Comparison of ENCODE assay signal across 9 cellular contexts in the genomic region with DNA sequence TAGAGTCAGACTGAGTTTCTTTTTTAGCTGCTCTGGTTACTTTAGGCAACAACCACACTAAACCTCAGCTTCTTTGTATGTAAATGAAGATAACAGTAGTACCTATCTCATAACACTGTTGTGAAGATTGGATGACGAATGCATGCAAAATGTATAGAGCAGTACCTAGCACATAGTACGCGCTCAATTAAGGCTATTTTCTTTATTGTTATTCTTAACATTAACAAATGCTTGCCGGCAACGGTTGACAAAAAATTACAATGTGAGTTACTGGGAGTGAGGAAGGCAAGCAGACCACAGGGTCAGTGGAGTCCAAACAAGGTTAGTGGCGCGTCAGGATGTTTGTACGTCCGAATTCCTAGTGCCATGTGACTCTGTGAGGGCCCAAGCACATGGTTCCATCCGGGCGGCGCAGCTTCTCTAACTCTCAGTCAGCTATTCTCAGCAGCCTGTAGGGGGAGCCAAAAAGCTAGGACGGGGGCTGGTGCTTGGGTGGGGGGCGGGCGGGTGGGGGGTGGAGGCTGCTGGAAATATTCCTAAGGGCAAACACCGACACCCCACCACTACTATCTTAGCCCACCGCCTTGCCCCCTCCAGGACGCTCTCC. TPM values are rescaled to one million over a fixed set of nuclear protein-coding genes. Genes with fewer than 3 reads are reported as not detected.
DNase-seq lines count a peak whose midpoint lies in the region; ATAC-seq and TF ChIP-seq lines count a peak whose summit lies in the region.
"Had no signal": no experiment of that assay in that cellular context is flagged by ENCODE, and none has a peak within 500 bp of the region (broad histone marks: within the 10 kb centered on the region; RNA-seq: fewer than 3 reads in every experiment).

No MANE protein-coding gene starts in this region.

- in situ Hi-C loops in mammary epithelial cell (cut with MboI; ENCODE audit: low sequenced_read_pairs in 2 of 2) = no loop called here

- no peaks in the 10 kb centered on the region for H4K20me1 ChIP-seq in mammary epithelial cell (ENCODE audit: insufficient read depth, low read length)

- H3K4me1 Mint-ChIP-seq in MCF 10A (ENCODE audit: insufficient read depth, unreplicated experiment) = peaks cover 6% of the 10 kb centered on the region

- H3K27ac ChIP-seq in mammary epithelial cell (ENCODE audit: insufficient read depth, low read depth, low read length) (no peak overlapping the region), stomach (peak overlapping the region in 3 of 5 donors; percentile 63 to 73 (median 64))
- H3K27ac ChIP-seq: neutrophil had no signal

- no peak overlapping the region for H3K27ac Mint-ChIP-seq in MCF 10A (ENCODE audit: low read depth, unreplicated experiment)

- no peak overlapping the region for H3K4me2 ChIP-seq in mammary epithelial cell (ENCODE audit: insufficient read depth, low read depth, low read length)

- WGBS in mammary epithelial cell (ENCODE audit: low coverage, missing lambda C conversion rate) = 45% methylated on average over 10 of the region's 18 CpGs
- 20 to 41% (median 33%) methylated on average over 9 to 18 of the region's 18 CpGs for WGBS in stomach, 5 donors

- peak overlapping the region; percentile 76 for H3K4me3 Mint-ChIP-seq in MCF 10A (ENCODE audit: unreplicated experiment)

- H3K36me3 ChIP-seq in mammary epithelial cell (ENCODE audit: insufficient read depth, low read length) = no peaks in the 10 kb centered on the region
- H3K36me3 ChIP-seq in stomach = no peaks in the 10 kb centered on the region
- H3K36me3 ChIP-seq: neutrophil had no signal

- no peaks in the 10 kb centered on the region for H3K4me1 ChIP-seq in mammary epithelial cell (ENCODE audit: insufficient read depth, low read length)
- H3K4me1 ChIP-seq in stomach = peaks cover 0 to 19% (median 13%) of the 10 kb centered on the region in 4 donors

- POLR2A ChIA-PET in MCF 10A (lab: Yijun Ruan, JAX) = no interaction called here

- DNase-seq in MCF 10A (ENCODE audit: unreplicated experiment) = no peak
- DNase-seq in mammary epithelial cell = no peak
- DNase-seq in RPMI8226 = peak; percentile 10
- no peak for DNase-seq in left ventricle myocardium superior
- no peak for DNase-seq in stomach
- no peak for DNase-seq in amniotic stem cell (lab: John Stamatoyannopoulos, UW)
- DNase-seq in stimulated activated CD4-positive, alpha-beta T cell treated with anti-CD3 and anti-CD28 coated beads, Interleukin-1b, Interleukin-23, amount 100 ng/mL, for 48 hours = no peak

- H3K9me3 Mint-ChIP-seq in MCF 10A (ENCODE audit: unreplicated experiment) = no peaks in the 10 kb centered on the region

- TF ChIP-seq POLR2A in stomach (IDR thresholded peaks at IDR 0.05) = no peak

- peak; percentile 35 for TF ChIP-seq CTCF in MCF 10A (IDR thresholded peaks at IDR 0.05; ENCODE audit: unreplicated experiment)
- TF ChIP-seq CTCF in mammary epithelial cell (conservative IDR thresholded peaks at IDR 0.05 in 1 of 2, IDR thresholded peaks at IDR 0.05 in 1 of 2; ENCODE audit: extremely low read depth in 1 of 2, insufficient read depth in 1 of 2, low read depth in 1 of 2, low read length in 2 of 2) = peak in 1 of 2 donors; percentile 5
- no peak for TF ChIP-seq CTCF in stomach (IDR thresholded peaks at IDR 0.05)

- dilution Hi-C loops in mammary epithelial cell (cut with HindIII; ENCODE audit: low sequenced_read_pairs) = no loop called here

- TF ChIP-seq EP300 in stomach (IDR thresholded peaks at IDR 0.05) = no peak

- CTCF ChIA-PET in MCF 10A (lab: Yijun Ruan, JAX) = interaction anchor here (0.8 to 1.6 kb wide), 6 partner anchors 9 to 630 kb away, joined by 3 to 9 read pairs (median 4); a partner anchor contains a TSS
- CTCF ChIA-PET in mammary epithelial cell (lab: Charles Lee; ENCODE audit: low non-redundant PET) = interaction anchor here (0.6 kb wide), 4 partner anchors 117 to 791 kb away, joined by 3 to 6 read pairs (median 4); no protein-coding TSS in a partner anchor

- H3K36me3 Mint-ChIP-seq in MCF 10A (ENCODE audit: insufficient read depth, unreplicated experiment) = no peaks in the 10 kb centered on the region

- peaks cover 10% of the 10 kb centered on the region for H3K27me3 ChIP-seq in mammary epithelial cell (ENCODE audit: insufficient read depth, low read length)
- peaks cover 0 to 26% (median 19%) of the 10 kb centered on the region in 3 donors for H3K27me3 ChIP-seq in stomach

- BruUV-seq in MCF 10A (replicated peaks; lab: Mats Ljungman, UMichigan) (no TSS peak), mammary epithelial cell (replicated peaks; lab: Mats Ljungman, UMichigan) (no TSS peak)

- H3K79me2 ChIP-seq in mammary epithelial cell (ENCODE audit: insufficient read depth, low read length) = no peaks in the 10 kb centered on the region

- H3K9ac ChIP-seq in mammary epithelial cell (ENCODE audit: insufficient read depth, low read length) = no peak overlapping the region

- H3K9me3 ChIP-seq in mammary epithelial cell (replicated peaks; ENCODE audit: insufficient read depth, low read length) (peaks cover 14% of the 10 kb centered on the region), stomach (peaks cover 0 to 6% (median 0%) of the 10 kb centered on the region in 4 donors)
- H3K9me3 ChIP-seq: neutrophil had no signal

- H3K4me3 ChIP-seq in mammary epithelial cell (replicated peaks in 1 of 3; ENCODE audit: insufficient read depth in 1 of 3, low read depth in 2 of 3, low read length in 3 of 3) (peak overlapping the region in 1 of 3 experiments; percentile 35), stomach (peak overlapping the region; percentile 45 to 63 (median 56))

- intact Hi-C loops in MCF 10A (cut with micrococcal nuclease) (no loop called here), mammary epithelial cell (cut with micrococcal nuclease) (no loop called here), left ventricle myocardium superior (cut with micrococcal nuclease) (no loop called here), stomach (cut with DNase I; ENCODE audit: low total_unique reads) (no loop called here)

- H2AFZ ChIP-seq in mammary epithelial cell (ENCODE audit: low read depth, low read length) = no peak overlapping the region

- peak; percentile 35 for ATAC-seq in left ventricle myocardium superior
- ATAC-seq in GM21737 (IDR thresholded peaks at IDR 0.05; ENCODE audit: unreplicated experiment) = no peak

- H3K27me3 Mint-ChIP-seq in MCF 10A (ENCODE audit: insufficient read depth, unreplicated experiment) = peaks cover 8% of the 10 kb centered on the region

RNA-seq across cellular contexts. Expression of a gene that starts 0.8 kb away (rescaled TPM):
- total RNA-seq in MCF 10A (2022) (4.7 and 5.8 TPM in 2 replicates), mammary epithelial cell (under 1 TPM; 0.31 to 0.33 TPM), left ventricle myocardium superior (53.3 TPM), stomach (1 to 10 TPM in 1 of 5 donors, under 1 TPM in 1, not detected in 3; 0.18 to 1.3 TPM)
- polyA plus RNA-seq in mammary epithelial cell (0.05 TPM), stomach (1 to 10 TPM in 1 of 3 donors, under 1 TPM in 1, not detected in 1; 0.78 to 1.1 TPM)
- polyA minus RNA-seq in mammary epithelial cell = 0.16 TPM
